Comparison of ENCODE assay signal across 10 cellular contexts in the genomic region with DNA sequence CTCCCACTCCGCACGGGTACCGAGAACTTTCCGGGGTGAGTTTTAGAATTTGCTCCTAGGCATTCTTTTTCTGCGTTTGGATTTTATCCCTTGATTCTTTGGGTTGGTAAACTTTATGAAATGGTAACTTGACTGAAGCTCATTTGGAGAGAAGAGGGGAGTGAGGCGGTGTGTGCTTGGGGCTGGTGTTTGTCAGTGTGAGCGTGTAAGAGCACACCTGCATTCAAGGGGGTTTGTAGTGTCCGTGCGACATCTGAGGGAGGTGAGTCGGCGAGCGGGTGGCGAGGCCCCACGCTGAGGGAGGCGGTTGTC. TPM values are rescaled to one million over a fixed set of nuclear protein-coding genes. Genes with fewer than 3 reads are reported as not detected.
DNase-seq lines count a peak whose midpoint lies in the region; ATAC-seq and TF ChIP-seq lines count a peak whose summit lies in the region.
"Had no signal": no experiment of that assay in that cellular context is flagged by ENCODE, and none has a peak within 500 bp of the region (broad histone marks: within the 10 kb centered on the region; RNA-seq: fewer than 3 reads in every experiment).

No MANE protein-coding gene starts in this region.

- BruUV-seq in Panc1 (replicated peaks; lab: Mats Ljungman, UMichigan) = no TSS peak

- peak overlapping the region; percentile 77 for H3K27ac ChIP-seq in Panc1 (ENCODE audit: low read length)

- H3K4me3 Mint-ChIP-seq in progenitor cell of endocrine pancreas (ENCODE audit: low read depth) = peak overlapping the region; percentile 97

- intact Hi-C loops in Panc1 (cut with micrococcal nuclease; ENCODE audit: unreplicated experiment) = loop anchor here (5.0 to 10.0 kb wide), 5 partner anchors 511 to 1583 kb away; no protein-coding TSS in a partner anchor

- no peak overlapping the region for H3K4me3 ChIP-seq in GM06990 (replicated peaks; ENCODE audit: low read depth, low read length)
- H3K4me3 ChIP-seq in Panc1 (ENCODE audit: low read depth in 2 of 2, low read length in 2 of 2) = peak overlapping the region; percentile 61
- peak overlapping the region; percentile 97 for H3K4me3 ChIP-seq in fibroblast of mammary gland (ENCODE audit: control insufficient read depth, low read depth, low read length)
- H3K4me3 ChIP-seq: K562, mucosa of descending colon had no signal

- H3K9me3 Mint-ChIP-seq in progenitor cell of endocrine pancreas (ENCODE audit: low read depth) = no peaks in the 10 kb centered on the region

- no peaks in the 10 kb centered on the region for H3K36me3 ChIP-seq in GM06990 (ENCODE audit: control insufficient read depth, insufficient read depth, low read length)
- peaks cover 12% of the 10 kb centered on the region for H3K36me3 ChIP-seq in Panc1 (ENCODE audit: control insufficient read depth, insufficient read depth, low read length)

- H3K9me3 ChIP-seq in Panc1 (ENCODE audit: control insufficient read depth, insufficient read depth, low read depth, low read length) = no peaks in the 10 kb centered on the region
- H3K9me3 ChIP-seq: mucosa of descending colon had no signal

- H3K27me3 ChIP-seq in GM06990 (replicated peaks; ENCODE audit: control insufficient read depth, insufficient read depth, low read length) (peaks cover 2% of the 10 kb centered on the region; the same call in 1 of the 2 replicates), Panc1 (ENCODE audit: control insufficient read depth, insufficient read depth, low read length) (peaks cover 28% of the 10 kb centered on the region)

- no peak for TF ChIP-seq CTCF in GM06990 (IDR thresholded peaks at IDR 0.05; ENCODE audit: insufficient read depth, low read length, poor library complexity, severe bottlenecking)
- no peak for TF ChIP-seq CTCF in Panc1 (IDR thresholded peaks at IDR 0.05)
- no peak for TF ChIP-seq CTCF in fibroblast of mammary gland (conservative IDR thresholded peaks at IDR 0.05; ENCODE audit: control insufficient read depth, insufficient read depth, low read depth, low read length)
- no peak for TF ChIP-seq CTCF in progenitor cell of endocrine pancreas (IDR thresholded peaks at IDR 0.05; ENCODE audit: unreplicated experiment)

- H3K4me1 Mint-ChIP-seq in progenitor cell of endocrine pancreas (ENCODE audit: low read depth) = peaks cover 27% of the 10 kb centered on the region

- H3K27ac Mint-ChIP-seq in progenitor cell of endocrine pancreas = peak overlapping the region; percentile 97

- H3K36me3 Mint-ChIP-seq in progenitor cell of endocrine pancreas (ENCODE audit: insufficient read depth) = peaks cover 4% of the 10 kb centered on the region

- H3K4me1 ChIP-seq in Panc1 (ENCODE audit: control insufficient read depth, insufficient read depth, low read length) = peaks cover 38% of the 10 kb centered on the region

- in situ Hi-C loops in Panc1 (cut with HindIII; ENCODE audit: low pct_unique_long_range_greater_than_20kb, low sequenced_read_pairs) = no loop called here

- peaks cover 18% of the 10 kb centered on the region for H3K27me3 Mint-ChIP-seq in progenitor cell of endocrine pancreas

- peak; percentile 30 for DNase-seq in GM06990 (ENCODE audit: extremely low read depth, insufficient read length)
- no peak for DNase-seq in Panc1 (ENCODE audit: low read depth, low spot score)
- no peak for DNase-seq in fibroblast of mammary gland (ENCODE audit: low read depth)
- DNase-seq in progenitor cell of endocrine pancreas (ENCODE audit: low spot score, unreplicated experiment) = no peak
- no peak for DNase-seq in NCI-H510A (lab: John Stamatoyannopoulos, UW)
- no peak for DNase-seq in dedifferentiated amniotic fluid mesenchymal stem cell (ENCODE audit: extremely low spot score)

- POLR2A ChIA-PET in Panc1 (lab: Charles Lee) = no interaction called here

- ATAC-seq in Panc1 (no peak), HG03196 (IDR thresholded peaks at IDR 0.05; ENCODE audit: unreplicated experiment) (no peak), HG03565 (IDR thresholded peaks at IDR 0.05; ENCODE audit: unreplicated experiment) (no peak)
- ATAC-seq: K562, mucosa of descending colon had no signal

- CTCF ChIA-PET in Panc1 (lab: Charles Lee) = no interaction called here

RNA-seq across cellular contexts. Expression of a gene that starts 2.4 kb away (rescaled TPM):
- total RNA-seq in Panc1 (2021; ENCODE audit: unreplicated experiment) (10.4 TPM), progenitor cell of endocrine pancreas (31.7 and 33.7 TPM in 2 replicates)
- 9.0 TPM for polyA plus RNA-seq in Panc1 (2012; ENCODE audit: insufficient read length)
- total RNA-seq: K562 had no signal
- polyA plus RNA-seq: K562 had no signal

RNA-seq across cellular contexts. Expression of a gene that starts 27.4 kb away (rescaled TPM):
- total RNA-seq in Panc1 (2021; ENCODE audit: unreplicated experiment) (1.2 TPM), progenitor cell of endocrine pancreas (6.5 and 9.7 TPM in 2 replicates)
- polyA plus RNA-seq in Panc1 (2012; ENCODE audit: insufficient read length) = 1.4 TPM
- polyA plus RNA-seq: K562 had no signal
